Comparison of ENCODE assay signal across 1 cellular context in the genomic region with DNA sequence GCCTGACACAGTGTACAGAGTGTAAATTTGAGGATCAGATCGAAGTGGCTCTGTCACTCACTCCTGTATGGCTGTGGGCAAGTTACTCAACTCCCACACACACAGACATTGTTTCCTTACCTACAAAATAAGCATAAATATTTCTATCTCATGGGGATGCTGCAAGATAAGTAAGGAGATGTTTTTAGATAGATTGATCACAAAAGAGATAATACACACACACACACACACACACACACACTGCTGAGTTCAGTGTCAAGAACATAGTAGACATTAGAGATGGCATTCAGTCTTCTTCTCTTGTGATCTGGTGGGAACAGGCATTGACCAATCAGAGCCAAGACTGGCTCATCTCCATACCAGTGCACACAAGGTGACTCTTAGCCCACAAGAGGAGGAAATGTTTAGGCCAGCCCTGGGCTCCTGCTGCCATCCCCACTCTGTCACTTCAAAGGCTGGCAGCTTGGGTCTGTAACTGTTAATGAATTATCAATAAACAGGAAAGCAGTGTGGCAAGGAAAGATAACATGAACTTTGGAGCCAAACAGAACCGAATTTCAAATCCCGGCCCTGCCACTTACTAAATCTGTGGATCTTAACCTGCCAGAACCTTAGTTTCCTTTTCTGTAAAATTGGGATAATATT.
TF ChIP-seq lines count a peak whose summit lies in the region.

No MANE protein-coding gene starts in this region.

TF ChIP-seq in HepG2, 621 proteins besides CTCF, POLR2A, EP300 and RAD21 (continued from another document and continues in another):
- TF ChIP-seq, protein P1, sequence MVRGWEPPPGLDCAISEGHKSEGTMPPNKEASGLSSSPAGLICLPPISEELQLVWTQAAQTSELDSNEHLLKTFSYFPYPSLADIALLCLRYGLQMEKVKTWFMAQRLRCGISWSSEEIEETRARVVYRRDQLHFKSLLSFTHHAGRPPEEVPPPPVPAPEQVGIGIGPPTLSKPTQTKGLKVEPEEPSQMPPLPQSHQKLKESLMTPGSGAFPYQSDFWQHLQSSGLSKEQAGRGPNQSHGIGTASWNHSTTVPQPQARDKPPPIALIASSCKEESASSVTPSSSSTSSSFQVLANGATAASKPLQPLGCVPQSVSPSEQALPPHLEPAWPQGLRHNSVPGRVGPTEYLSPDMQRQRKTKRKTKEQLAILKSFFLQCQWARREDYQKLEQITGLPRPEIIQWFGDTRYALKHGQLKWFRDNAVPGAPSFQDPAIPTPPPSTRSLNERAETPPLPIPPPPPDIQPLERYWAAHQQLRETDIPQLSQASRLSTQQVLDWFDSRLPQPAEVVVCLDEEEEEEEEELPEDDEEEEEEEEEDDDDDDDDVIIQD (CRISPR knock-in tag; IDR thresholded peaks at IDR 0.05; ENCODE audit: low read depth) = peak; percentile 93
- TF ChIP-seq ZNF672 (CRISPR knock-in tag; IDR thresholded peaks at IDR 0.05) (no peak), MAFF (IDR thresholded peaks at IDR 0.05; ENCODE audit: low read depth, low read length) (0 out of 2 replicates have a peak, but pooled peaks have one; percentile 1), NFIC (IDR thresholded peaks at IDR 0.05; ENCODE audit: low read length) (peak; percentile 94), ATF4 (CRISPR knock-in tag; IDR thresholded peaks at IDR 0.05) (peak in 1 of 2 experiments; percentile 72; a peak in 1 of 4 replicates), ARID3A (IDR thresholded peaks at IDR 0.05; ENCODE audit: low read depth, low read length) (peak; percentile 88), ZNF615 (CRISPR knock-in tag; IDR thresholded peaks at IDR 0.05; ENCODE audit: borderline replicate concordance) (peak; percentile 61; the same call in 1 of the 2 replicates), ZNF547 (CRISPR knock-in tag; IDR thresholded peaks at IDR 0.05) (peak; percentile 23; the same call in 1 of the 2 replicates), GATAD2A (CRISPR knock-in tag; IDR thresholded peaks at IDR 0.05) (peak; percentile 97), ZNF431 (CRISPR knock-in tag; IDR thresholded peaks at IDR 0.05; ENCODE audit: borderline replicate concordance, low read depth) (0 out of 2 replicates have a peak, but pooled peaks have one; percentile 28), CAMTA2 (CRISPR knock-in tag; IDR thresholded peaks at IDR 0.05; ENCODE audit: borderline replicate concordance) (no peak), SOX5 (CRISPR knock-in tag; IDR thresholded peaks at IDR 0.05; ENCODE audit: borderline replicate concordance) (peak; percentile 92), ATAD3A (CRISPR knock-in tag; IDR thresholded peaks at IDR 0.05) (no peak), SPEN (CRISPR knock-in tag; IDR thresholded peaks at IDR 0.05; ENCODE audit: low read depth) (peak; percentile 81; the same call in 1 of the 2 replicates), THAP11 (CRISPR knock-in tag; IDR thresholded peaks at IDR 0.05) (peak; percentile 83), ZMYM3 (CRISPR knock-in tag; IDR thresholded peaks at IDR 0.05) (peak; percentile 66; the same call in 1 of the 2 replicates), MAFK (conservative IDR thresholded peaks at IDR 0.05 in 1 of 2, IDR thresholded peaks at IDR 0.05 in 1 of 2; ENCODE audit: low read length in 2 of 2) (no peak), MLLT10 (CRISPR knock-in tag; IDR thresholded peaks at IDR 0.05) (no peak), ZNF800 (CRISPR knock-in tag; IDR thresholded peaks at IDR 0.05) (no peak), ZNF687 (CRISPR knock-in tag; IDR thresholded peaks at IDR 0.05) (no peak; the same call in 1 of the 2 replicates), ZFP91 (CRISPR knock-in tag; IDR thresholded peaks at IDR 0.05; ENCODE audit: borderline replicate concordance) (no peak), ZNF574 (CRISPR knock-in tag; IDR thresholded peaks at IDR 0.05) (peak; percentile 75), ZNF710 (CRISPR knock-in tag; IDR thresholded peaks at IDR 0.05; ENCODE audit: borderline replicate concordance) (peak; percentile 93; the same call in 1 of the 2 replicates), ZNF562 (CRISPR knock-in tag; IDR thresholded peaks at IDR 0.05; ENCODE audit: borderline replicate concordance) (no peak), CBX5 (CRISPR knock-in tag; IDR thresholded peaks at IDR 0.05; ENCODE audit: borderline replicate concordance) (peak; percentile 25; the same call in 1 of the 2 replicates), ASH2L (IDR thresholded peaks at IDR 0.05; ENCODE audit: insufficient read length, low read depth, low read length) (peak; percentile 98), ELF1 (CRISPR knock-in tag; IDR thresholded peaks at IDR 0.05) (peak; percentile 67; the same call in 1 of the 2 replicates)
- TF ChIP-seq, protein P2, sequence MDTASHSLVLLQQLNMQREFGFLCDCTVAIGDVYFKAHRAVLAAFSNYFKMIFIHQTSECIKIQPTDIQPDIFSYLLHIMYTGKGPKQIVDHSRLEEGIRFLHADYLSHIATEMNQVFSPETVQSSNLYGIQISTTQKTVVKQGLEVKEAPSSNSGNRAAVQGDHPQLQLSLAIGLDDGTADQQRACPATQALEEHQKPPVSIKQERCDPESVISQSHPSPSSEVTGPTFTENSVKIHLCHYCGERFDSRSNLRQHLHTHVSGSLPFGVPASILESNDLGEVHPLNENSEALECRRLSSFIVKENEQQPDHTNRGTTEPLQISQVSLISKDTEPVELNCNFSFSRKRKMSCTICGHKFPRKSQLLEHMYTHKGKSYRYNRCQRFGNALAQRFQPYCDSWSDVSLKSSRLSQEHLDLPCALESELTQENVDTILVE (CRISPR knock-in tag; IDR thresholded peaks at IDR 0.05) = peak; percentile 88
- TF ChIP-seq, protein P3, sequence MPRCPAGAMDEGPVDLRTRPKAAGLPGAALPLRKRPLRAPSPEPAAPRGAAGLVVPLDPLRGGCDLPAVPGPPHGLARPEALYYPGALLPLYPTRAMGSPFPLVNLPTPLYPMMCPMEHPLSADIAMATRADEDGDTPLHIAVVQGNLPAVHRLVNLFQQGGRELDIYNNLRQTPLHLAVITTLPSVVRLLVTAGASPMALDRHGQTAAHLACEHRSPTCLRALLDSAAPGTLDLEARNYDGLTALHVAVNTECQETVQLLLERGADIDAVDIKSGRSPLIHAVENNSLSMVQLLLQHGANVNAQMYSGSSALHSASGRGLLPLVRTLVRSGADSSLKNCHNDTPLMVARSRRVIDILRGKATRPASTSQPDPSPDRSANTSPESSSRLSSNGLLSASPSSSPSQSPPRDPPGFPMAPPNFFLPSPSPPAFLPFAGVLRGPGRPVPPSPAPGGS (CRISPR knock-in tag; IDR thresholded peaks at IDR 0.05) = no peak
- TF ChIP-seq, protein P4, sequence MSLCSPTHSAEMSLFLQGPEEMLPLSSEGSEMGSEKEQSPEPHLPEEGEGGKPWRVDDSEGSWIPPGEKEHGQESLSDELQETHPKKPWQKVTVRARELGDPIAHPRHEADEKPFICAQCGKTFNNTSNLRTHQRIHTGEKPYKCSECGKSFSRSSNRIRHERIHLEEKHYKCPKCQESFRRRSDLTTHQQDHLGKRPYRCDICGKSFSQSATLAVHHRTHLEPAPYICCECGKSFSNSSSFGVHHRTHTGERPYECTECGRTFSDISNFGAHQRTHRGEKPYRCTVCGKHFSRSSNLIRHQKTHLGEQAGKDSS (CRISPR knock-in tag; IDR thresholded peaks at IDR 0.05; ENCODE audit: borderline replicate concordance, low read depth) = peak; percentile 67; the same call in 1 of the 2 replicates
